ENCODE assay signal across 1 cellular context in the genomic region with DNA sequence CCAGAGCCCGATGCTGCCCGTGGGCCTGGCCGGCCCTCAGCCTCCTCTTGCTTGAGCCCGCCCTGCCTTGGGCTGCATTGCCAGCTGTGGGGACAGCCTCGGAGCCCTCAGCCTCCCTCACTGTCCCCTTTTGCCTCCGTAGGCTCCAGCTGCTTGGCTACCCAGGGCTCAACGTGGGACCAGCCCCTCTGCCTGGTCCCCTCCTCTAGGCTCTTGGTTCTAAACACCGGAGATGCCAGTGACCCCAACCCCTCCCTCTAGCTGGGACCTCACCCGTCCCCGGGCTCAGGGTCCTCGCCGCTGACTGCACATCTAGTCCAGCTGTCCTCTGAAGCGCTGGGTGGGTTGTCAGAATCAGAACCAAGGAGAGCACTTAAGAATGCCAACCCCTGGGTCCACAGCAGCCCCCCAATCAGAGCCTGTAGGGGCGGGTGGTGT.
TF ChIP-seq lines count a peak whose summit lies in the region.

No MANE protein-coding gene starts in this region.

TF ChIP-seq in HEK293T, 16 proteins besides CTCF, POLR2A, EP300 and RAD21 (continued from another document):
- TF ChIP-seq FOXM1 (IDR thresholded peaks at IDR 0.05; ENCODE audit: borderline replicate concordance), result no peak
- TF ChIP-seq FOXK2 (IDR thresholded peaks at IDR 0.05), result no peak
- TF ChIP-seq NFRKB (IDR thresholded peaks at IDR 0.05), result no peak
- no peak for TF ChIP-seq TARDBP (IDR thresholded peaks at IDR 0.05)
- no peak for TF ChIP-seq CTBP1 (IDR thresholded peaks at IDR 0.05; ENCODE audit: borderline replicate concordance)
- TF ChIP-seq HDGF (IDR thresholded peaks at IDR 0.05; ENCODE audit: borderline replicate concordance), result no peak
- TF ChIP-seq BHLHE40 (IDR thresholded peaks at IDR 0.05; ENCODE audit: borderline replicate concordance), result no peak
- TF ChIP-seq SP1 (IDR thresholded peaks at IDR 0.05), result no peak
TF ChIP-seq in HEK293T: peak in this region for 0.
